In genomic region chr7:108001759-108002725, GRCh38 we compare ENCODE assay signal across 8 cellular contexts. TPM values are rescaled to one million over a fixed set of nuclear protein-coding genes. Genes with fewer than 3 reads are reported as not detected.
A peak's percentile ranks its signal among the peaks of the same experiment; 100 is the strongest.
DNase-seq lines count a peak whose midpoint lies in the region; ATAC-seq and TF ChIP-seq lines count a peak whose summit lies in the region.

No MANE protein-coding gene starts in this region.

- no peak for TF ChIP-seq CTCF in MM.1S (IDR thresholded peaks at IDR 0.05; ENCODE audit: low read length)
- no peak for TF ChIP-seq CTCF in mammary epithelial cell (conservative IDR thresholded peaks at IDR 0.05 in 1 of 2, IDR thresholded peaks at IDR 0.05 in 1 of 2; ENCODE audit: extremely low read depth in 1 of 2, insufficient read depth in 1 of 2, low read depth in 1 of 2, low read length in 2 of 2)
- TF ChIP-seq CTCF in suprapubic skin (IDR thresholded peaks at IDR 0.05): no peak

- no peak for ATAC-seq in HG03159 (IDR thresholded peaks at IDR 0.05; ENCODE audit: unreplicated experiment)
- no peak for ATAC-seq in GM18909 (IDR thresholded peaks at IDR 0.05; ENCODE audit: poor library complexity, unreplicated experiment)
- no peak for ATAC-seq in HG03135 (IDR thresholded peaks at IDR 0.05; ENCODE audit: unreplicated experiment)

- no peaks in the 10 kb centered on the region for H3K9me2 ChIP-seq in MM.1S (replicated peaks; ENCODE audit: insufficient read depth, low read length)

- peak overlapping the region; percentile 67 for H2AFZ ChIP-seq in MM.1S (ENCODE audit: low read length)
- H2AFZ ChIP-seq in mammary epithelial cell (ENCODE audit: low read depth, low read length): peak overlapping the region; percentile 77

- no peaks in the 10 kb centered on the region for H3F3A ChIP-seq in MM.1S (ENCODE audit: insufficient read depth, low read length)

- dilution Hi-C loops in mammary epithelial cell (cut with HindIII; ENCODE audit: low sequenced_read_pairs): no loop called here

- no peak for TF ChIP-seq EP300 in suprapubic skin (IDR thresholded peaks at IDR 0.05)

- no peak overlapping the region for H3K9ac ChIP-seq in MM.1S (ENCODE audit: low read length)
- peak overlapping the region; percentile 68 for H3K9ac ChIP-seq in mammary epithelial cell (ENCODE audit: insufficient read depth, low read length)

- H3K79me2 ChIP-seq in MM.1S (ENCODE audit: low read length): no peaks in the 10 kb centered on the region
- peaks cover 36% of the 10 kb centered on the region for H3K79me2 ChIP-seq in mammary epithelial cell (ENCODE audit: insufficient read depth, low read length)

- intact Hi-C loops in mammary epithelial cell (cut with micrococcal nuclease): loop anchor here (2.0 to 5.0 kb wide), 4 partner anchors 15 to 95 kb away; no protein-coding TSS in a partner anchor

- no TSS peak for BruUV-seq in mammary epithelial cell (replicated peaks; lab: Mats Ljungman, UMichigan)

- no peaks in the 10 kb centered on the region for H4K20me1 ChIP-seq in MM.1S (ENCODE audit: insufficient read depth, low read length)
- H4K20me1 ChIP-seq in mammary epithelial cell (ENCODE audit: insufficient read depth, low read length): no peaks in the 10 kb centered on the region

- DNase-seq in DMS114 treated with DMSO at 0.1 percent for 48 hours (lab: John Stamatoyannopoulos, UW; ENCODE audit: unreplicated experiment) (peak; percentile 7), MM.1S (no peak), mammary epithelial cell (peak; percentile 29), kidney tubule cell (ENCODE audit: low spot score) (peak; percentile 42), suprapubic skin (ENCODE audit: low spot score in 2 of 2) (no peak)

- TF ChIP-seq POLR2A in suprapubic skin (IDR thresholded peaks at IDR 0.05): no peak

- in situ Hi-C loops in mammary epithelial cell (cut with MboI; ENCODE audit: low sequenced_read_pairs in 2 of 2): no loop called here

- CTCF ChIA-PET in mammary epithelial cell (lab: Charles Lee; ENCODE audit: low non-redundant PET): no interaction called here

- H3K27ac ChIP-seq in MM.1S (ENCODE audit: low read length) (no peak overlapping the region), mammary epithelial cell (ENCODE audit: insufficient read depth, low read depth, low read length) (peak overlapping the region; percentile 55), suprapubic skin (peak overlapping the region; percentile 61)

- H3K4me1 ChIP-seq in MM.1S (ENCODE audit: low read length) (no peaks in the 10 kb centered on the region), mammary epithelial cell (ENCODE audit: insufficient read depth, low read length) (peaks cover 50% of the 10 kb centered on the region), suprapubic skin (peaks cover 39% of the 10 kb centered on the region)

- H3K9me3 ChIP-seq in MM.1S (replicated peaks; ENCODE audit: insufficient read depth, low read length): no peaks in the 10 kb centered on the region
- H3K9me3 ChIP-seq in mammary epithelial cell (replicated peaks; ENCODE audit: insufficient read depth, low read length): no peaks in the 10 kb centered on the region
- no peaks in the 10 kb centered on the region for H3K9me3 ChIP-seq in suprapubic skin

- H3K27me3 ChIP-seq in MM.1S (replicated peaks; ENCODE audit: insufficient read depth, low read length) (0 out of 2 replicates have a peak, but pooled peaks cover 3% of the 10 kb centered on the region), mammary epithelial cell (ENCODE audit: insufficient read depth, low read length) (no peaks in the 10 kb centered on the region), suprapubic skin (peaks cover 9% of the 10 kb centered on the region)

- H3K4me2 ChIP-seq in MM.1S (ENCODE audit: low read depth, low read length) (peak overlapping the region; percentile 56; the same call in 1 of the 2 replicates), mammary epithelial cell (ENCODE audit: insufficient read depth, low read depth, low read length) (peak overlapping the region; percentile 89)

- peak overlapping the region; percentile 51 for H3K4me3 ChIP-seq in MM.1S (ENCODE audit: low read length)
- H3K4me3 ChIP-seq in mammary epithelial cell (replicated peaks in 1 of 3; ENCODE audit: insufficient read depth in 1 of 3, low read depth in 2 of 3, low read length in 3 of 3): peak overlapping the region; percentile 71 to 81 (median 80)
- H3K4me3 ChIP-seq in suprapubic skin: peak overlapping the region; percentile 83

- 5% methylated on average over 21 of the region's 75 CpGs for WGBS in mammary epithelial cell (ENCODE audit: low coverage, missing lambda C conversion rate)
- under 1% methylated on average over 23 of the region's 75 CpGs for WGBS in suprapubic skin

- H3K36me3 ChIP-seq in MM.1S (replicated peaks; ENCODE audit: insufficient read depth, low read length): no peaks in the 10 kb centered on the region
- peaks cover 10% of the 10 kb centered on the region for H3K36me3 ChIP-seq in mammary epithelial cell (ENCODE audit: insufficient read depth, low read length)
- H3K36me3 ChIP-seq in suprapubic skin: peaks cover 8% of the 10 kb centered on the region

RNA-seq across cellular contexts. Expression of gene LAMB1, which starts 0.9 kb away (rescaled TPM):
- total RNA-seq in mammary epithelial cell (100 to 1,000 TPM; 219 to 285 TPM), suprapubic skin (100 to 1,000 TPM in 1 of 4 donors, 10 to 100 TPM in 3; 76.7 to 216 (median 84.6) TPM)
- 76.2 TPM for polyA plus RNA-seq in mammary epithelial cell
- 447 TPM for polyA minus RNA-seq in mammary epithelial cell

Comparison
In these comparisons a context has a peak if more than half of its experiments do, and no peak if none do; other contexts are left out.
1. DNase-seq: peak in DMS114 treated with DMSO at 0.1 percent for 48 hours (single experiment), mammary epithelial cell (single experiment) and kidney tubule cell (single experiment); none in MM.1S (single experiment) and suprapubic skin (0 of 2).
2. Peak in every context shown above with its lines, with median percentiles within 50 percentile points of each other: H3K4me3 ChIP-seq.